In genomic region chr9:136566899-136567298, GRCh38 we compare ENCODE assay signal across 9 cellular contexts. TPM values are rescaled to one million over a fixed set of nuclear protein-coding genes. Genes with fewer than 3 reads are reported as not detected.
DNase-seq lines count a peak whose midpoint lies in the region; ATAC-seq and TF ChIP-seq lines count a peak whose summit lies in the region.
"Had no signal": no experiment of that assay in that cellular context is flagged by ENCODE, and none has a peak within 500 bp of the region (broad histone marks: within the 10 kb centered on the region; RNA-seq: fewer than 3 reads in every experiment).

No MANE protein-coding gene starts in this region.

- no peak for TF ChIP-seq POLR2A in tibial nerve (IDR thresholded peaks at IDR 0.05)

- no peak overlapping the region for H3K4me3 ChIP-seq in fibroblast of villous mesenchyme (ENCODE audit: low read depth, low read length)
- H3K4me3 ChIP-seq in tibial nerve: no peak overlapping the region

- WGBS in tibial nerve, 2 donors: 14 to 30% methylated on average over 12 to 13 of the region's 14 CpGs

- DNase-seq in anterior cingulate cortex (lab: John Stamatoyannopoulos, UW): peak in 56 of 58 donors; percentile 31 to 93 (median 79)
- DNase-seq in fibroblast of villous mesenchyme (ENCODE audit: low read depth): peak; percentile 68
- peak; percentile 94 for DNase-seq in myocyte (ENCODE audit: low read depth)
- peak; percentile 66 to 83 for DNase-seq in tibial nerve (ENCODE audit: low spot score in 2 of 2)
- no peak for DNase-seq in NCI-H69 (lab: John Stamatoyannopoulos, UW)
- DNase-seq: activated T-cell treated with anti-CD3 and anti-CD28 coated beads, Interleukin-2, amount 50 U/mL, for 1 hour; NCI-H1694 treated with DMSO at 0.1 percent for 48 hours had no signal

- H3K36me3 ChIP-seq in tibial nerve: no peaks in the 10 kb centered on the region

- H3K4me1 ChIP-seq in tibial nerve: peaks cover 8 to 94% (median 74%) of the 10 kb centered on the region in 4 donors

- H3K9me3 ChIP-seq in tibial nerve: no peaks in the 10 kb centered on the region

- peak overlapping the region in 3 of 4 donors; percentile 68 to 81 (median 76) for H3K27ac ChIP-seq in tibial nerve

- peak in 1 of 2 donors; percentile 56 for TF ChIP-seq EP300 in tibial nerve (IDR thresholded peaks at IDR 0.05)

- TF ChIP-seq CTCF in fibroblast of villous mesenchyme (IDR thresholded peaks at IDR 0.05; ENCODE audit: insufficient read depth, low read depth, low read length) (no peak), tibial nerve (IDR thresholded peaks at IDR 0.05) (no peak)

- ATAC-seq in HG03565 (IDR thresholded peaks at IDR 0.05; ENCODE audit: unreplicated experiment) (no peak), HG02763 (IDR thresholded peaks at IDR 0.05; ENCODE audit: unreplicated experiment) (no peak)

- no peaks in the 10 kb centered on the region for H3K27me3 ChIP-seq in tibial nerve

RNA-seq across cellular contexts. Expression of gene NOTCH1, which starts 21.1 kb away (rescaled TPM):
- total RNA-seq in fibroblast of villous mesenchyme: 22.5 and 36.7 TPM in 2 replicates
- total RNA-seq in myocyte: 6.2 and 16.0 TPM in 2 replicates
- polyA plus RNA-seq in myocyte (2012): 3.8 TPM
- total RNA-seq in tibial nerve: 10 to 100 TPM; 29.3 to 65.4 (median 41.5) TPM
